In genomic region chr3:111924283-111924682, GRCh38 we compare ENCODE assay signal across 10 cellular contexts. TPM values are rescaled to one million over a fixed set of nuclear protein-coding genes. Genes with fewer than 3 reads are reported as not detected.
A peak's percentile ranks its signal among the peaks of the same experiment; 100 is the strongest.
DNase-seq lines count a peak whose midpoint lies in the region; ATAC-seq and TF ChIP-seq lines count a peak whose summit lies in the region.
"Had no signal": no experiment of that assay in that cellular context is flagged by ENCODE, and none has a peak within 500 bp of the region (broad histone marks: within the 10 kb centered on the region; RNA-seq: fewer than 3 reads in every experiment).

No MANE protein-coding gene starts in this region.

- H3K9me3 ChIP-seq in esophagus squamous epithelium: no peaks in the 10 kb centered on the region

- no peak for TF ChIP-seq CTCF in esophagus squamous epithelium (IDR thresholded peaks at IDR 0.05)

- no peak for ATAC-seq in HG03521 (IDR thresholded peaks at IDR 0.05; ENCODE audit: unreplicated experiment)

- DNase-seq in DMS79 (lab: John Stamatoyannopoulos, UW): peak; percentile 29
- peak; percentile 60 for DNase-seq in NCI-H69 (lab: John Stamatoyannopoulos, UW)
- no peak for DNase-seq in esophagus squamous epithelium (lab: John Stamatoyannopoulos, UW)
- DNase-seq in pulmonary artery endothelial cell (ENCODE audit: low read depth, low spot score): peak; percentile 92
- no peak for DNase-seq in NCI-H526 treated with DMSO at 0.1 percent for 48 hours (lab: John Stamatoyannopoulos, UW)
- DNase-seq in C1 segment of cervical spinal cord (lab: John Stamatoyannopoulos, UW): no peak
- DNase-seq in OCI-M1 (lab: John Stamatoyannopoulos, UW): no peak
- DNase-seq: activated CD8-positive, alpha-beta memory T cell treated with anti-CD3 and anti-CD28 coated beads for 24 hours had no signal

- 21 to 24% methylated on average over 3 to 5 of the region's 6 CpGs for WGBS in esophagus squamous epithelium, 2 donors

- intact Hi-C loops in esophagus squamous epithelium (cut with DNase I): no loop called here

- no peaks in the 10 kb centered on the region for H3K27me3 ChIP-seq in esophagus squamous epithelium

- TF ChIP-seq POLR2A in esophagus squamous epithelium (IDR thresholded peaks at IDR 0.05): no peak

- H3K36me3 ChIP-seq in esophagus squamous epithelium: peaks cover 0 to 20% (median 9%) of the 10 kb centered on the region in 3 donors

- peaks cover 0 to 32% (median 14%) of the 10 kb centered on the region in 3 donors for H3K4me1 ChIP-seq in esophagus squamous epithelium

- H3K4me3 ChIP-seq in esophagus squamous epithelium: no peak overlapping the region
- H3K4me3 ChIP-seq: SK-N-MC had no signal

- peak overlapping the region in 3 of 4 donors; percentile 9 to 17 (median 17) for H3K27ac ChIP-seq in esophagus squamous epithelium
- H3K27ac ChIP-seq: SK-N-MC had no signal

RNA-seq across cellular contexts. Expression of gene ABHD10, which starts 54.5 kb away (rescaled TPM):
- total RNA-seq in esophagus squamous epithelium: 10 to 100 TPM; 10.2 to 22.5 (median 13.1) TPM
- total RNA-seq in pulmonary artery endothelial cell: 38.0 and 49.4 TPM in 2 replicates

Comparison
In these comparisons a context has a peak if more than half of its experiments do, and no peak if none do; other contexts are left out.
1. DNase-seq: peak in DMS79 (single experiment), NCI-H69 (single experiment) and pulmonary artery endothelial cell (single experiment); none in esophagus squamous epithelium (single experiment), NCI-H526 treated with DMSO at 0.1 percent for 48 hours (single experiment), C1 segment of cervical spinal cord (0 of 14) and OCI-M1 (single experiment).